Comparison of ENCODE assay signal across 8 cellular contexts in genomic region chr12:53224268-53224896, GRCh38. TPM values are rescaled to one million over a fixed set of nuclear protein-coding genes. Genes with fewer than 3 reads are reported as not detected.
DNase-seq lines count a peak whose midpoint lies in the region; ATAC-seq and TF ChIP-seq lines count a peak whose summit lies in the region.

No MANE protein-coding gene starts in this region.

- DNase-seq in GM03348 (ENCODE audit: low spot score) (peak; percentile 44), Panc1 (ENCODE audit: low read depth, low spot score) (no peak), epithelial cell of prostate (ENCODE audit: low read depth, low spot score) (no peak), gastrocnemius medialis (no peak), NCI-H187 treated with DMSO at 0.1 percent for 48 hours (lab: John Stamatoyannopoulos, UW) (no peak), mucosa of gallbladder (ENCODE audit: low spot score) (no peak)

- no peak overlapping the region for H3K4me3 ChIP-seq in Panc1 (ENCODE audit: low read depth in 2 of 2, low read length in 2 of 2)
- H3K4me3 ChIP-seq in gastrocnemius medialis = no peak overlapping the region

- no peaks in the 10 kb centered on the region for H3K27me3 ChIP-seq in Panc1 (ENCODE audit: control insufficient read depth, insufficient read depth, low read length)
- no peaks in the 10 kb centered on the region for H3K27me3 ChIP-seq in gastrocnemius medialis

- peaks cover 34% of the 10 kb centered on the region for H3K4me1 ChIP-seq in Panc1 (ENCODE audit: control insufficient read depth, insufficient read depth, low read length)
- H3K4me1 ChIP-seq in gastrocnemius medialis = peaks cover 11 to 29% of the 10 kb centered on the region in 2 donors

- H3K9me3 ChIP-seq in Panc1 (ENCODE audit: control insufficient read depth, insufficient read depth, low read depth, low read length) = no peaks in the 10 kb centered on the region
- H3K9me3 ChIP-seq in gastrocnemius medialis = no peaks in the 10 kb centered on the region

- TF ChIP-seq POLR2A in gastrocnemius medialis (IDR thresholded peaks at IDR 0.05) = no peak

- intact Hi-C loops in Panc1 (cut with micrococcal nuclease; ENCODE audit: unreplicated experiment) (no loop called here), gastrocnemius medialis (cut with DNase I; ENCODE audit: low total_unique reads) (no loop called here)

- POLR2A ChIA-PET in Panc1 (lab: Charles Lee) = interaction anchor here (0.6 kb wide), 1 partner anchor 25 kb away, joined by 10 read pairs; no protein-coding TSS in a partner anchor

- peak overlapping the region; percentile 82 for H3K27ac ChIP-seq in Panc1 (ENCODE audit: low read length)
- peak overlapping the region; percentile 99 for H3K27ac ChIP-seq in epithelial cell of prostate
- peak overlapping the region in 3 of 4 donors; percentile 98 to 100 (median 99) for H3K27ac ChIP-seq in gastrocnemius medialis

- in situ Hi-C loops in Panc1 (cut with HindIII; ENCODE audit: low pct_unique_long_range_greater_than_20kb, low sequenced_read_pairs) = no loop called here
- in situ Hi-C loops in gastrocnemius medialis (cut with MboI; ENCODE audit: low sequenced_read_pairs in 4 of 4) = no loop called here

- CTCF ChIA-PET in Panc1 (lab: Charles Lee) = interaction anchor here (0.6 kb wide), 1 partner anchor 94 kb away, joined by 9 read pairs; no protein-coding TSS in a partner anchor

- ATAC-seq in Panc1 = no peak
- no peak for ATAC-seq in gastrocnemius medialis
- ATAC-seq in GM19455 (IDR thresholded peaks at IDR 0.05; ENCODE audit: unreplicated experiment) = no peak
- no peak for ATAC-seq in HG02938 (IDR thresholded peaks at IDR 0.05; ENCODE audit: unreplicated experiment)

- no TSS peak for BruUV-seq in Panc1 (replicated peaks; lab: Mats Ljungman, UMichigan)

- H3K36me3 ChIP-seq in Panc1 (ENCODE audit: control insufficient read depth, insufficient read depth, low read length) (no peaks in the 10 kb centered on the region), gastrocnemius medialis (no peaks in the 10 kb centered on the region)

- TF ChIP-seq CTCF in Panc1 (IDR thresholded peaks at IDR 0.05) (no peak; the same call in 1 of the 2 replicates), gastrocnemius medialis (IDR thresholded peaks at IDR 0.05 in 4 of 5, conservative IDR thresholded peaks at IDR 0.05 in 1 of 5) (no peak)

RNA-seq across cellular contexts. Expression of gene RARG, which starts 7.6 kb away (rescaled TPM):
- total RNA-seq in Panc1 (2021; ENCODE audit: unreplicated experiment) (41.2 TPM), gastrocnemius medialis (1 to 10 TPM; 4.2 to 5.8 (median 4.9) TPM), mucosa of gallbladder (41.8 TPM)
- 40.7 TPM for polyA plus RNA-seq in Panc1 (2012; ENCODE audit: insufficient read length)

RNA-seq across cellular contexts. Expression of gene ITGB7, which starts 17.3 kb away (rescaled TPM):
- total RNA-seq in Panc1 (2021; ENCODE audit: unreplicated experiment) (0.98 TPM), gastrocnemius medialis (under 1 TPM in 2 of 4 donors, not detected in 2; 0.73 to 0.81 TPM), mucosa of gallbladder (5.8 TPM)
- polyA plus RNA-seq in Panc1 (2012; ENCODE audit: insufficient read length) = not detected

RNA-seq across cellular contexts. Expression of gene CSAD, which starts 43.7 kb away (rescaled TPM):
- total RNA-seq in Panc1 (2021; ENCODE audit: unreplicated experiment) (15.4 TPM), gastrocnemius medialis (10 to 100 TPM in 1 of 4 donors, 1 to 10 TPM in 2, under 1 TPM in 1; 0.68 to 14.9 (median 1.9) TPM), mucosa of gallbladder (44.3 TPM)
- polyA plus RNA-seq in Panc1 (2012; ENCODE audit: insufficient read length) = 12.5 TPM

RNA-seq across cellular contexts. Expression of gene ESPL1, which starts 43.7 kb away (rescaled TPM):
- total RNA-seq in Panc1 (2021; ENCODE audit: unreplicated experiment) (54.6 TPM), gastrocnemius medialis (under 1 TPM in 3 of 4 donors, not detected in 1; 0.20 to 0.44 (median 0.24) TPM), mucosa of gallbladder (1.5 TPM)
- 13.7 TPM for polyA plus RNA-seq in Panc1 (2012; ENCODE audit: insufficient read length)

RNA-seq across cellular contexts. Expression of gene ZNF740, which starts 43.9 kb away (rescaled TPM):
- total RNA-seq in Panc1 (2021; ENCODE audit: unreplicated experiment) (46.8 TPM), gastrocnemius medialis (1 to 10 TPM; 4.1 to 7.4 (median 5.0) TPM), mucosa of gallbladder (40.4 TPM)
- polyA plus RNA-seq in Panc1 (2012; ENCODE audit: insufficient read length) = 29.9 TPM
